Comparison of ENCODE assay signal across 8 cellular contexts in the genomic region with DNA sequence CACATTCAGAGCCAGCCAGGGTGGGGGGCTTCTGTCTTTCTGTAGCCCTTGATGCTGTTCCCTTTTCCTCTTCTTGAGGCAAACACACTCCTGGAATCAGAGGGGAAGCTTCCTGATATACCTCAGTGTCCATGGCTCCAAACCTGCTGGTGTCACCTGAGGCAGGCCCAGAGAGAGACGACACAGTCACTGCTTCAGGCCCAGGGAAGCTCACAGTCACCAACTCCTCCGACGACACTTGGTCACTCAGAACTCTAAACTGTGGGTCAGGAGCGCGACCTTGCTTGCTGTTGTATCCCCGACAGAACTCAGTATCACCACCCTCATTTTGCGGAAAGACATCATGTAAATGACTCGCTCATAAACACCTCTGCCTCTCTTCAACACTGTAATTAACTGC. TPM values are rescaled to one million over a fixed set of nuclear protein-coding genes. Genes with fewer than 3 reads are reported as not detected.
DNase-seq lines count a peak whose midpoint lies in the region; ATAC-seq, FAIRE-seq and TF ChIP-seq lines count a peak whose summit lies in the region.

No MANE protein-coding gene starts in this region.

- ATAC-seq in naive B cell (ENCODE audit: low read depth in 2 of 2): no peak

- no peaks in the 10 kb centered on the region for H3K27me3 Mint-ChIP-seq in naive B cell

- DNase-seq in AG09309 (ENCODE audit: low read depth) (no peak), choroid plexus epithelial cell (ENCODE audit: low read depth) (no peak), naive B cell (no peak), GM12892 (ENCODE audit: insufficient read length) (no peak), NCI-H69 (lab: John Stamatoyannopoulos, UW) (no peak), NCI-H187 treated with DMSO at 0.1 percent for 48 hours (lab: John Stamatoyannopoulos, UW) (no peak), DMS114 treated with DMSO at 0.1 percent for 48 hours (lab: John Stamatoyannopoulos, UW; ENCODE audit: unreplicated experiment) (no peak)
- DNase-seq in Jurkat, Clone E6-1 (ENCODE audit: low read depth, low spot score): no peak

- H3K36me3 Mint-ChIP-seq in naive B cell: peaks cover 0 to 6% of the 10 kb centered on the region in 2 donors

- peak overlapping the region in 5 of 6 donors; percentile 86 to 95 (median 88) for H3K27ac Mint-ChIP-seq in naive B cell

- TF ChIP-seq CTCF in AG09309 (IDR thresholded peaks at IDR 0.05; ENCODE audit: control insufficient read depth, insufficient read depth, low read depth, low read length, missing control alignments): no peak
- no peak for TF ChIP-seq CTCF in choroid plexus epithelial cell (conservative IDR thresholded peaks at IDR 0.05; ENCODE audit: low read depth, low read length)

- peaks cover 21 to 49% (median 26%) of the 10 kb centered on the region in 3 donors for H3K4me1 Mint-ChIP-seq in naive B cell

- FAIRE-seq in GM12892 (lab: Jason Lieb, UNC): no peak

- TF ChIP-seq POLR2A in GM12892 (IDR thresholded peaks at IDR 0.05; ENCODE audit: low read depth, low read length): no peak

- peak overlapping the region; percentile 95 for H3K4me3 ChIP-seq in AG09309 (ENCODE audit: control insufficient read depth, low read depth, low read length)
- peak overlapping the region; percentile 92 for H3K4me3 ChIP-seq in Jurkat, Clone E6-1 (ENCODE audit: low read length)
- peak overlapping the region; percentile 97 for H3K4me3 ChIP-seq in choroid plexus epithelial cell (ENCODE audit: low read depth, low read length)

- peak overlapping the region; percentile 76 to 96 (median 92) for H3K4me3 Mint-ChIP-seq in naive B cell

- no peaks in the 10 kb centered on the region for H3K9me3 Mint-ChIP-seq in naive B cell

RNA-seq across cellular contexts. Expression of a gene that starts 1.1 kb away (rescaled TPM):
- 52.1 TPM for polyA plus RNA-seq in Jurkat, Clone E6-1 (2012; ENCODE audit: insufficient read depth, insufficient read length)
- 10 to 100 TPM; 13.2 to 59.0 (median 17.5) TPM for polyA plus RNA-seq in naive B cell (ENCODE audit: low read depth in 6 of 6)
- polyA plus RNA-seq in GM12892 (2012; ENCODE audit: missing spikeins): 20.2 TPM

RNA-seq across cellular contexts. Expression of a gene that starts 6.3 kb away (rescaled TPM):
- 22.1 TPM for polyA plus RNA-seq in Jurkat, Clone E6-1 (2012; ENCODE audit: insufficient read depth, insufficient read length)
- polyA plus RNA-seq in naive B cell (ENCODE audit: low read depth in 6 of 6): 10 to 100 TPM; 29.2 to 66.9 (median 37.4) TPM
- 13.4 TPM for polyA plus RNA-seq in GM12892 (2012; ENCODE audit: missing spikeins)

RNA-seq across cellular contexts. Expression of a gene that starts 18.9 kb away (rescaled TPM):
- 21.2 TPM for polyA plus RNA-seq in Jurkat, Clone E6-1 (2012; ENCODE audit: insufficient read depth, insufficient read length)
- 10 to 100 TPM; 41.4 to 79.9 (median 49.1) TPM for polyA plus RNA-seq in naive B cell (ENCODE audit: low read depth in 6 of 6)
- 21.5 TPM for polyA plus RNA-seq in GM12892 (2012; ENCODE audit: missing spikeins)

RNA-seq across cellular contexts. Expression of a gene that starts 34.3 kb away (rescaled TPM):
- 15.5 TPM for polyA plus RNA-seq in Jurkat, Clone E6-1 (2012; ENCODE audit: insufficient read depth, insufficient read length)
- 10 to 100 TPM in 2 of 6 donors, 1 to 10 TPM in 4; 6.1 to 13.0 (median 8.4) TPM for polyA plus RNA-seq in naive B cell (ENCODE audit: low read depth in 6 of 6)
- 13.8 TPM for polyA plus RNA-seq in GM12892 (2012; ENCODE audit: missing spikeins)

RNA-seq across cellular contexts. Expression of a gene that starts 43.9 kb away (rescaled TPM):
- polyA plus RNA-seq in Jurkat, Clone E6-1 (2012; ENCODE audit: insufficient read depth, insufficient read length): 11.5 TPM
- polyA plus RNA-seq in naive B cell (ENCODE audit: low read depth in 6 of 6): under 1 TPM in 2 of 6 donors, not detected in 4; 0.26 to 0.31 TPM
- 11.2 TPM for polyA plus RNA-seq in GM12892 (2012; ENCODE audit: missing spikeins)
